1 cellular context compared by ENCODE assay signal in the genomic region with DNA sequence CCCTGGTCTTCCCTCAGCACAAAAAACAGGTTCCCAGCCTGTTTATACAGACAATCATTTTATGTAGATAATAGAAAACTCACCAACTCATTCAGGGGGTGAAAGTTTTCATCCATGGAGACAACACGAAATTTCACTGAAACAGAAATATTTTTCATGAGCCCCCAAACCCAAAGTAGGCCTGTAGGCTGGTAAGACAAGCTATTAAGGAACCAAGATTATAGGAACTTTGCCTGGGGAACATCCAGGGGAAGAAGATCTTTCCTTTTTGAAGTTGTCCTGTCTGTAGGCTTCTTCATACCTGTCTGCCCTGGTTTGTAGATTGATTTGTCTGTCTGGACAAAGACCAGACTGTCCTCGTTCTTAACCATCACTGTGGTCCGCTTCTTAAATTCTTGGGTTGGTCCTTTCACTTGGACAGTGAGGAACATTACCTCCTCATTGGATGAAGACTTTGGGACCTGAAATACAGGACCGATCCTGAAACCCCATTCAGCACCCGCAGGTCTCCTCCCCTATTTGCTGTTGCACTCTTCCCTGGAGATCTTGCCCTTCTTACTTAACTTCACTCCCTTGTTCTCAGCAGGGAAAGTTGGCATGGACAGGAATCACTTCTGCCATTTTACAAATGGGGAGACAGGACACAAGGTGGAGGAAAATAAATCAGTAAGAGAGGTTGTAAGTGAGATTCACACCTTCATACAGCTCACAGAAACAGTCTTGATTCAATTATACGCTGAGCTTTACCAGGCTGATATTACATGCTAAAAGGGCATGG.
TF ChIP-seq lines count a peak whose summit lies in the region.

No MANE protein-coding gene starts in this region.

TF ChIP-seq in HepG2, 621 proteins besides CTCF, POLR2A, EP300 and RAD21 (continued from another document):
- TF ChIP-seq SMAD3 (CRISPR knock-in tag; IDR thresholded peaks at IDR 0.05): peak; percentile 23; the same call in 1 of the 2 replicates
- peak; percentile 91; the same call in 1 of the 2 replicates for TF ChIP-seq PAF1 (CRISPR knock-in tag; IDR thresholded peaks at IDR 0.05)
- TF ChIP-seq ZFP82 (CRISPR knock-in tag; IDR thresholded peaks at IDR 0.05; ENCODE audit: borderline replicate concordance): 0 out of 2 replicates have a peak, but pooled peaks have one; percentile 1
- 0 out of 2 replicates have a peak, but pooled peaks have one; percentile 17 for TF ChIP-seq ZNF724P (CRISPR knock-in tag; IDR thresholded peaks at IDR 0.05; ENCODE audit: borderline replicate concordance)
- peak; percentile 82 for TF ChIP-seq AGO2 (optimal IDR thresholded peaks at IDR 0.05; ENCODE audit: low read depth, low read length)
- no peak for TF ChIP-seq SOX6 (IDR thresholded peaks at IDR 0.05)
- no peak for TF ChIP-seq SOX6 (CRISPR knock-in tag; IDR thresholded peaks at IDR 0.05)
- TF ChIP-seq ZNF121 (CRISPR knock-in tag; IDR thresholded peaks at IDR 0.05): no peak
- no peak for TF ChIP-seq ZNF138 (CRISPR knock-in tag; IDR thresholded peaks at IDR 0.05; ENCODE audit: low read depth)
TF ChIP-seq in HepG2: peak in this region for 18.
